ENCODE assay signal across 33 cellular contexts in genomic region chr5:170442381-170442780, GRCh38. TPM values are rescaled to one million over a fixed set of nuclear protein-coding genes. Genes with fewer than 3 reads are reported as not detected.
"Had no signal": no experiment of that assay in that cellular context is flagged by ENCODE, and none has a peak within 500 bp of the region (broad histone marks: within the 10 kb centered on the region; RNA-seq: fewer than 3 reads in every experiment).

No MANE protein-coding gene starts in this region.

- H3K27me3 ChIP-seq: ascending aorta, breast epithelium, cardiac muscle cell, colonic mucosa, dorsolateral prefrontal cortex, esophagus muscularis mucosa, foreskin keratinocyte, gastrocnemius medialis had no signal

- H3K36me3 ChIP-seq: ascending aorta, breast epithelium, cardiac muscle cell, colonic mucosa, esophagus muscularis mucosa, gastrocnemius medialis, WERI-Rb-1 had no signal

- H3K27ac ChIP-seq: ascending aorta, breast epithelium, cardiac muscle cell, colonic mucosa, dorsolateral prefrontal cortex, esophagus muscularis mucosa, foreskin keratinocyte, gastrocnemius medialis, WERI-Rb-1 had no signal

- H3K4me3 ChIP-seq: ascending aorta, breast epithelium, cardiac muscle cell, colonic mucosa, dorsolateral prefrontal cortex, esophagus muscularis mucosa, gastrocnemius medialis had no signal

- H3K9me3 ChIP-seq: ascending aorta, colonic mucosa, gastrocnemius medialis had no signal

- DNase-seq: activated B cell treated with CpG ODN at 0.5 μM for 24 hours; activated CD4-positive, alpha-beta T cell treated with anti-CD3 and anti-CD28 coated beads for 48 hours; activated CD4-positive, alpha-beta T cell treated with anti-CD3 and anti-CD28 coated beads, Interleukin-2, amount 50 U/mL, for 1 hour; activated CD4-positive, alpha-beta T cell treated with anti-CD3 and anti-CD28 coated beads, Interleukin-2, amount 50 U/mL, for 48 hours; activated CD8-positive, alpha-beta memory T cell treated with anti-CD3 and anti-CD28 coated beads for 24 hours; activated CD8-positive, alpha-beta memory T cell treated with anti-CD3 and anti-CD28 coated beads, Interleukin-2, amount 50 U/mL, for 4 hours; activated CD8-positive, alpha-beta T cell treated with anti-CD3 and anti-CD28 coated beads for 36 hours; activated gamma-delta T cell; activated naive CD4-positive, alpha-beta T cell; activated naive CD4-positive, alpha-beta T cell treated with anti-CD3 and anti-CD28 coated beads, Interleukin-2, amount 10 ng/mL, durations not matched to agents 7 days and 5 days; activated naive CD8-positive, alpha-beta T cell treated with anti-CD3 and anti-CD28 coated beads, Interleukin-2, amount 10 ng/mL, durations not matched to agents 7 days and 5 days; activated T-cell treated with anti-CD3 and anti-CD28 coated beads for 4 hours; activated T-cell treated with anti-CD3 and anti-CD28 coated beads, Interleukin-2, amount 50 U/mL, for 24 hours; activated T-cell treated with anti-CD3 and anti-CD28 coated beads, Interleukin-2, amount 50 U/mL, for 72 hours; central memory CD4-positive, alpha-beta T cell; cerebellar nuclear complex; colonic mucosa; dorsolateral prefrontal cortex; effector CD4-positive, alpha-beta T cell; effector memory CD8-positive, alpha-beta T cell; erythroblast; foreskin keratinocyte; gastrocnemius medialis; T-helper 1 cell; T-helper 17 cell; T1000; WERI-Rb-1 had no signal

- H3K4me1 ChIP-seq: ascending aorta, breast epithelium, colonic mucosa, esophagus muscularis mucosa, foreskin keratinocyte, gastrocnemius medialis had no signal

RNA-seq across cellular contexts. Expression of gene KCNMB1, which starts 53.2 kb away (rescaled TPM):
- total RNA-seq: activated B cell treated with CpG ODN at 0.5 μM for 24 hours; activated CD8-positive, alpha-beta T cell treated with anti-CD3 and anti-CD28 coated beads for 36 hours; activated naive CD4-positive, alpha-beta T cell treated with anti-CD3 and anti-CD28 coated beads, Interleukin-2, amount 50 U/mL, for 72 hours; activated naive CD8-positive, alpha-beta T cell treated with anti-CD3 and anti-CD28 coated beads, Interleukin-2, amount 10 ng/mL, durations not matched to agents 7 days and 5 days; activated T-cell treated with anti-CD3 and anti-CD28 coated beads, Interleukin-2, amount 50 U/mL, for 72 hours; foreskin keratinocyte; glomerular endothelial cell had no signal
- polyA plus RNA-seq: foreskin keratinocyte had no signal
